24 cellular contexts compared by ENCODE assay signal in the genomic region with DNA sequence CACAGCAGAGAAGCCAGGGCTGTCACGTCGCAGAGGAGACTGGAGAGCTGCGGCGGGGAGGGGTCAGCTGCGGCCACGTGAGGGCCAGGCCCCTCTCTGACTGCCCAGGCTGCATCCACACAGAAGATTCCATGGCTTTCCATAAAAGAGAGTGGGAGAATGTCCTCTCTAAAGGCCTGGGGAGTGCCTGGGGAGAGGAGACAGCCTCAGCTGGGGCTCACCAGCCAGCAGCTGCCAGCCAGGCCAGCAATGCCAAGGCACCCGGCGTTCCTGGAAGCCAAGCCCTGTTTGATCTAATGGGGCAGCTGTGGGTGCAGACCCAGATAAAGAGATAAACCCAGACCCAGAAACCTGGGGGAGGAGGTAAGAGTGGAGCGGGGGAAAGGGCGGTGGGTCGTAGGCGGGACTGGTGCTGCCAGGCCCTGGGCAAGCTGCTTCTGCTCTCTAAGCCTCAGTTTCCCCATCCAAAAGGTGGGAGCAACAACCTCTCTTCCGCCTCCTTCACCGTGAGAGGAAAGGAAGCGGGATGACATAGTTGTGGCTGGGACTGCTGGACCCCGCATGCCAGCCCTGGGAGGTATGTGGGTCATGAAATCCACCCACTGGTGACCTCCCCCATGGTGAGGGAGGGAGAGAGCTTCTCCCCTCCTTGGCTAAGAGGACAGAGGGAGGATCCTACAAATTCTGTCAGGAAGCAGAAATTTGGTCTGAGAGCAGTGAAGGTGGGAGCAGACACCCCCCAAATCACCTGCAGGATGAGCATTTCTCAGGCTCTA. TPM values are rescaled to one million over a fixed set of nuclear protein-coding genes. Genes with fewer than 3 reads are reported as not detected.
DNase-seq lines count a peak whose midpoint lies in the region; ATAC-seq and TF ChIP-seq lines count a peak whose summit lies in the region.
"Had no signal": no experiment of that assay in that cellular context is flagged by ENCODE, and none has a peak within 500 bp of the region (broad histone marks: within the 10 kb centered on the region; RNA-seq: fewer than 3 reads in every experiment).

No MANE protein-coding gene starts in this region.

- H3K9ac ChIP-seq in BLaER1 treated with 17β-estradiol and CSF1 and Interleukin-3, amounts not matched to agents 10 nM and 100 nM = peak overlapping the region in 2 of 11 experiments; percentile 34 to 57; a peak in 4 of 22 replicates
- no peak overlapping the region for H3K9ac ChIP-seq in neural progenitor cell

- H3K4me2 ChIP-seq in BLaER1 treated with 17β-estradiol and CSF1 and Interleukin-3, amounts not matched to agents 10 nM and 100 nM = peak overlapping the region in 8 of 11 experiments; percentile 4 to 61 (median 51); a peak in 13 of 22 replicates
- H3K4me2 ChIP-seq in neural progenitor cell = no peak overlapping the region
- H3K4me2 ChIP-seq: PC-9 had no signal

- ATAC-seq in Right ventricle myocardium superior (ENCODE audit: poor library complexity) (peak; percentile 32), GM19452 (IDR thresholded peaks at IDR 0.05; ENCODE audit: unreplicated experiment) (no peak)
- ATAC-seq: activated T-cell treated with anti-CD3 and anti-CD28 coated beads, Interleukin-2, amount 50 U/mL, for 4 hours; GM12878; T-cell had no signal

- peaks cover 4% of the 10 kb centered on the region for H3K27me3 Mint-ChIP-seq in neural progenitor cell (ENCODE audit: insufficient read depth, low read depth)
- H3K27me3 Mint-ChIP-seq in activated CD4-positive, alpha-beta memory T cell treated with anti-CD3 and anti-CD28 coated beads, Interleukin-2, amount 10 ng/mL, durations not matched to agents 7 days and 5 days = no peaks in the 10 kb centered on the region

- intact Hi-C loops in Right ventricle myocardium superior (cut with DNase I) = no loop called here

- POLR2A ChIA-PET in RWPE1 (lab: Yijun Ruan, JAX; ENCODE audit: low non-redundant PET) = interaction anchor here (0.6 kb wide), 1 partner anchor 9 kb away, joined by 3 read pairs; no protein-coding TSS in a partner anchor
- POLR2A ChIA-PET in activated CD4-positive, alpha-beta memory T cell treated with anti-CD3 and anti-CD28 coated beads, Interleukin-2, amount 10 ng/mL, durations not matched to agents 7 days and 5 days (lab: Charles Lee) = interaction anchor here (1.0 kb wide), 1 partner anchor 40 kb away, joined by 3 read pairs; no protein-coding TSS in a partner anchor

- peaks cover 12% of the 10 kb centered on the region for H3F3A ChIP-seq in neural progenitor cell (ENCODE audit: low read depth)

- no peaks in the 10 kb centered on the region for H3K36me3 Mint-ChIP-seq in neural progenitor cell
- H3K36me3 Mint-ChIP-seq in activated CD4-positive, alpha-beta memory T cell treated with anti-CD3 and anti-CD28 coated beads, Interleukin-2, amount 10 ng/mL, durations not matched to agents 7 days and 5 days (ENCODE audit: low read depth) = no peaks in the 10 kb centered on the region
- H3K36me3 Mint-ChIP-seq: T-cell had no signal

- H3K9me3 ChIP-seq in BLaER1 treated with 17β-estradiol and CSF1 and Interleukin-3, amounts not matched to agents 10 nM and 100 nM (replicated peaks in 1 of 11) = peaks cover 0 to 8% (median 5%) of the 10 kb centered on the region in 11 experiments; a peak in 7 of 22 replicates
- no peaks in the 10 kb centered on the region for H3K9me3 ChIP-seq in neural progenitor cell (ENCODE audit: low read depth)
- H3K9me3 ChIP-seq: breast epithelium, esophagus squamous epithelium had no signal

- peaks cover 16% of the 10 kb centered on the region for H3K79me2 ChIP-seq in neural progenitor cell (ENCODE audit: low read depth)

- H3K36me3 ChIP-seq in BLaER1 treated with 17β-estradiol and CSF1 and Interleukin-3, amounts not matched to agents 10 nM and 100 nM = no peaks in the 10 kb centered on the region
- no peaks in the 10 kb centered on the region for H3K36me3 ChIP-seq in neural progenitor cell
- H3K36me3 ChIP-seq: breast epithelium, esophagus squamous epithelium had no signal

- CTCF ChIA-PET in RWPE1 (lab: Yijun Ruan, JAX) = interaction anchor here (0.7 to 1.3 kb wide), 2 partner anchors 9 to 176 kb away, joined by 3 to 5 read pairs; no protein-coding TSS in a partner anchor
- CTCF ChIA-PET in activated CD4-positive, alpha-beta memory T cell treated with anti-CD3 and anti-CD28 coated beads, Interleukin-2, amount 10 ng/mL, durations not matched to agents 7 days and 5 days (lab: Charles Lee) = no interaction called here

- H3K27ac ChIP-seq in BLaER1 treated with 17β-estradiol and CSF1 and Interleukin-3, amounts not matched to agents 10 nM and 100 nM = no peak overlapping the region; a peak in 1 of 22 replicates
- H3K27ac ChIP-seq in RWPE1 (peak overlapping the region; percentile 12; the same call in 1 of the 2 replicates), neural progenitor cell (no peak overlapping the region)
- H3K27ac ChIP-seq: breast epithelium, esophagus squamous epithelium, PC-9 had no signal

- peak overlapping the region; percentile 95 for H3K27ac Mint-ChIP-seq in neural progenitor cell
- no peak overlapping the region for H3K27ac Mint-ChIP-seq in activated CD4-positive, alpha-beta memory T cell treated with anti-CD3 and anti-CD28 coated beads, Interleukin-2, amount 10 ng/mL, durations not matched to agents 7 days and 5 days
- H3K27ac Mint-ChIP-seq: endodermal cell, progenitor cell of endocrine pancreas, T-cell had no signal

- H3K4me3 Mint-ChIP-seq in neural progenitor cell = peak overlapping the region; percentile 66
- H3K4me3 Mint-ChIP-seq in activated CD4-positive, alpha-beta memory T cell treated with anti-CD3 and anti-CD28 coated beads, Interleukin-2, amount 10 ng/mL, durations not matched to agents 7 days and 5 days = no peak overlapping the region
- H3K4me3 Mint-ChIP-seq: activated T-cell treated with anti-CD3 and anti-CD28 coated beads, Interleukin-2, amount 50 U/mL, for 4 hours; endodermal cell; T-cell had no signal

- H3K27me3 ChIP-seq in BLaER1 treated with 17β-estradiol and CSF1 and Interleukin-3, amounts not matched to agents 10 nM and 100 nM = no peaks in the 10 kb centered on the region
- no peaks in the 10 kb centered on the region for H3K27me3 ChIP-seq in neural progenitor cell
- H3K27me3 ChIP-seq: breast epithelium had no signal

- peaks cover 5 to 24% (median 11%) of the 10 kb centered on the region in 11 experiments; a peak in 20 of 22 replicates for H4K20me1 ChIP-seq in BLaER1 treated with 17β-estradiol and CSF1 and Interleukin-3, amounts not matched to agents 10 nM and 100 nM
- H4K20me1 ChIP-seq in neural progenitor cell (ENCODE audit: low read depth) = peaks cover 16% of the 10 kb centered on the region

- H2AFZ ChIP-seq in neural progenitor cell (replicated peaks) = no peak overlapping the region
- H2AFZ ChIP-seq: PC-9 had no signal

- H3K4me3 ChIP-seq in BLaER1 treated with 17β-estradiol and CSF1 and Interleukin-3, amounts not matched to agents 10 nM and 100 nM = no peak overlapping the region
- no peak overlapping the region for H3K4me3 ChIP-seq in neural progenitor cell
- H3K4me3 ChIP-seq: breast epithelium, esophagus squamous epithelium, GM12878, PC-9 had no signal

- DNase-seq in RWPE1 (ENCODE audit: low spot score) = no peak
- no peak for DNase-seq in Right ventricle myocardium superior
- no peak for DNase-seq in neural progenitor cell (ENCODE audit: low spot score)
- no peak for DNase-seq in NCI-H2029 (lab: John Stamatoyannopoulos, UW)
- no peak for DNase-seq in activated CD4-positive, alpha-beta memory T cell treated with anti-CD3 and anti-CD28 coated beads, Interleukin-2, amount 10 ng/mL, durations not matched to agents 7 days and 5 days
- no peak for DNase-seq in NCI-H2107 (lab: John Stamatoyannopoulos, UW)
- DNase-seq: activated CD4-positive, alpha-beta T cell treated with anti-CD3 and anti-CD28 coated beads for 4 hours; activated T-cell treated with anti-CD3 and anti-CD28 coated beads, Interleukin-2, amount 50 U/mL, for 4 hours; COR-L47; cortex of kidney; endodermal cell; esophagus squamous epithelium; H7; NCI-H1105 treated with DMSO at 0.1 percent for 48 hours; NCI-H2081; PC-9; stimulated activated CD4-positive, alpha-beta T cell treated with anti-CD3 and anti-CD28 coated beads, Interleukin-1b, Interleukin-23, amount 100 ng/mL, for 48 hours; T-cell had no signal

- TF ChIP-seq CTCF in RWPE1 (conservative IDR thresholded peaks at IDR 0.05; ENCODE audit: low read depth) (no peak), neural progenitor cell (IDR thresholded peaks at IDR 0.05) (no peak)

- H3K4me1 ChIP-seq in BLaER1 treated with 17β-estradiol and CSF1 and Interleukin-3, amounts not matched to agents 10 nM and 100 nM = peaks cover 15 to 51% (median 47%) of the 10 kb centered on the region in 10 experiments
- H3K4me1 ChIP-seq in neural progenitor cell = peaks cover 23% of the 10 kb centered on the region
- H3K4me1 ChIP-seq: breast epithelium had no signal

- H3K4me1 Mint-ChIP-seq in neural progenitor cell = peaks cover 47% of the 10 kb centered on the region
- H3K4me1 Mint-ChIP-seq in activated CD4-positive, alpha-beta memory T cell treated with anti-CD3 and anti-CD28 coated beads, Interleukin-2, amount 10 ng/mL, durations not matched to agents 7 days and 5 days = peaks cover 19% of the 10 kb centered on the region

- no peaks in the 10 kb centered on the region for H3K9me3 Mint-ChIP-seq in neural progenitor cell
- no peaks in the 10 kb centered on the region for H3K9me3 Mint-ChIP-seq in activated CD4-positive, alpha-beta memory T cell treated with anti-CD3 and anti-CD28 coated beads, Interleukin-2, amount 10 ng/mL, durations not matched to agents 7 days and 5 days
- H3K9me3 Mint-ChIP-seq: activated T-cell treated with anti-CD3 and anti-CD28 coated beads, Interleukin-2, amount 50 U/mL, for 4 hours; T-cell had no signal

RNA-seq across cellular contexts. Expression of gene OSBPL2, which starts 3.1 kb away (rescaled TPM):
- total RNA-seq in Right ventricle myocardium superior (52.3 TPM), neural progenitor cell (ENCODE audit: low replicate concordance) (28.4 and 35.7 TPM in 2 replicates)
- 10 to 100 TPM; 40.3 to 40.6 TPM for total RNA-seq in activated CD4-positive, alpha-beta memory T cell treated with anti-CD3 and anti-CD28 coated beads, Interleukin-2, amount 10 ng/mL, durations not matched to agents 7 days and 5 days

RNA-seq across cellular contexts. Expression of gene HRH3, which starts 15.1 kb away (rescaled TPM):
- total RNA-seq in Right ventricle myocardium superior = not detected
- 0.09 and 1.7 TPM in 2 replicates for total RNA-seq in neural progenitor cell (ENCODE audit: low replicate concordance)
- total RNA-seq in activated CD4-positive, alpha-beta memory T cell treated with anti-CD3 and anti-CD28 coated beads, Interleukin-2, amount 10 ng/mL, durations not matched to agents 7 days and 5 days = not detected
- total RNA-seq: activated T-cell treated with anti-CD3 and anti-CD28 coated beads, Interleukin-2, amount 50 U/mL, for 4 hours; breast epithelium; esophagus squamous epithelium; GM12878; liver; PC-9; T-cell had no signal

RNA-seq across cellular contexts. Expression of gene MTG2, which starts 52.4 kb away (rescaled TPM):
- total RNA-seq in Right ventricle myocardium superior = 20.8 TPM
- total RNA-seq in neural progenitor cell (ENCODE audit: low replicate concordance) = 16.2 and 19.2 TPM in 2 replicates
- 10 to 100 TPM; 25.6 to 27.2 TPM for total RNA-seq in activated CD4-positive, alpha-beta memory T cell treated with anti-CD3 and anti-CD28 coated beads, Interleukin-2, amount 10 ng/mL, durations not matched to agents 7 days and 5 days
